Comparison of ENCODE assay signal across 18 cellular contexts in the genomic region with DNA sequence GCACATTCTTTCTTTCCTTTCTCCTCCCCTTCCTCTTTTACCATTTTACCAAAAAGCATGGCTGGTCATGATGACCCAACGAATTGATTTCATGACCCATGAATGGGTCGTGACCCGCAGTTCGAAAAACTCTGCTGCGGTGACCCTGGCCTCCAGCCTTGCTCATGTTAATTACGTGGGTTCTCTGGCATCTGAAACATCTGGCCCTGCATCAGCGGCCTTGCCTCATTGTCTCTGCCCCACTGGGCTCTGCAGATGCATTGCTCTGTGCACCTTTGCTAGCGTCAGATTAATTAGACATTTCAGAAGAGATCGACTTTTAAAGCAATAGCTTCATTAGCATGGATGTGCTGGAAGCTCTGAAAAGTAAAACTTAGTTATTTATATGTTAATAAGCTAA.
A peak's percentile ranks its signal among the peaks of the same experiment; 100 is the strongest.
DNase-seq lines count a peak whose midpoint lies in the region; ATAC-seq, FAIRE-seq and TF ChIP-seq lines count a peak whose summit lies in the region.
"Had no signal": no experiment of that assay in that cellular context is flagged by ENCODE, and none has a peak within 500 bp of the region (broad histone marks: within the 10 kb centered on the region; RNA-seq: fewer than 3 reads in every experiment).

No MANE protein-coding gene starts in this region.

- DNase-seq in H7 (peak; percentile 62), astrocyte (ENCODE audit: low read depth) (peak; percentile 34), iPS DF 4.7 (ENCODE audit: extremely low read depth, low spot score) (peak; percentile 36), mesendoderm (peak; percentile 85), NCI-H2171 (lab: John Stamatoyannopoulos, UW) (no peak), amygdala (lab: John Stamatoyannopoulos, UW) (no peak), Peyer's patch (no peak)
- DNase-seq in stimulated activated effector memory CD8-positive, alpha-beta T cell treated with anti-CD3 and anti-CD28 coated beads, Interleukin-12 subunit alpha, Interleukin-12 subunit beta, amount 100 ng/mL, for 72 hours (ENCODE audit: low spot score in 2 of 2) = no peak
- DNase-seq: Caco-2; CD4-positive, alpha-beta T cell; GF-D8; HFFc6; NCI-H1417 treated with DMSO at 0.1 percent for 48 hours; NCI-H2081; RPMI8226; SIG-M5 had no signal

- no peaks in the 10 kb centered on the region for H4K20me1 ChIP-seq in astrocyte (ENCODE audit: insufficient read depth, low read length)

- no peaks in the 10 kb centered on the region for H3K9me3 Mint-ChIP-seq in astrocyte (ENCODE audit: unreplicated experiment)
- peaks cover 6% of the 10 kb centered on the region for H3K9me3 Mint-ChIP-seq in stimulated activated effector memory CD8-positive, alpha-beta T cell treated with anti-CD3 and anti-CD28 coated beads, Interleukin-12 subunit alpha, Interleukin-12 subunit beta, amount 100 ng/mL, for 72 hours
- H3K9me3 Mint-ChIP-seq: CD4-positive, alpha-beta T cell had no signal

- no peak overlapping the region for H3K4me2 ChIP-seq in astrocyte (ENCODE audit: low read length)
- H3K4me2 ChIP-seq in mesendoderm (ENCODE audit: low read length) = no peak overlapping the region
- H3K4me2 ChIP-seq: KMS-11 had no signal

- H3K36me3 ChIP-seq in H7 (replicated peaks; ENCODE audit: control insufficient read depth, insufficient read depth, low read length) = no peaks in the 10 kb centered on the region
- H3K36me3 ChIP-seq in astrocyte (ENCODE audit: insufficient read depth, low read length) = no peaks in the 10 kb centered on the region
- H3K36me3 ChIP-seq in mesendoderm (ENCODE audit: control insufficient read depth, insufficient read depth, low read length) = no peaks in the 10 kb centered on the region
- H3K36me3 ChIP-seq in Peyer's patch = no peaks in the 10 kb centered on the region

- no peak overlapping the region for H3K27ac ChIP-seq in astrocyte (ENCODE audit: low read depth, low read length)
- no peak overlapping the region for H3K27ac ChIP-seq in mesendoderm (ENCODE audit: low read depth, low read length)
- no peak overlapping the region for H3K27ac ChIP-seq in Peyer's patch
- H3K27ac ChIP-seq: KMS-11 had no signal

- H3K4me3 ChIP-seq in H7 (ENCODE audit: insufficient read depth, low read depth, low read length) (no peak overlapping the region), astrocyte (ENCODE audit: insufficient read depth, low read depth, low read length) (no peak overlapping the region), mesendoderm (ENCODE audit: low read length) (no peak overlapping the region), Peyer's patch (no peak overlapping the region)

- no peak overlapping the region for H3K9ac ChIP-seq in astrocyte (ENCODE audit: low read length)
- H3K9ac ChIP-seq in mesendoderm (ENCODE audit: low read length) = no peak overlapping the region
- H3K9ac ChIP-seq: KMS-11 had no signal

- peaks cover 12% of the 10 kb centered on the region for H3K27me3 Mint-ChIP-seq in astrocyte (ENCODE audit: low read depth, unreplicated experiment)

- no peak overlapping the region for H4K8ac ChIP-seq in mesendoderm (ENCODE audit: low read depth, low read length)

- TF ChIP-seq CTCF in astrocyte (IDR thresholded peaks at IDR 0.05; ENCODE audit: insufficient read depth, low read depth, low read length) = no peak
- no peak for TF ChIP-seq CTCF in Peyer's patch (IDR thresholded peaks at IDR 0.05)

- H3K79me1 ChIP-seq in mesendoderm (ENCODE audit: low read length) = no peaks in the 10 kb centered on the region

- H4K5ac ChIP-seq in mesendoderm (ENCODE audit: low read length) = no peak overlapping the region

- FAIRE-seq in astrocyte (lab: Jason Lieb, UNC) = no peak
- FAIRE-seq: GM12891 had no signal

- no peak overlapping the region for H2BK5ac ChIP-seq in mesendoderm (ENCODE audit: low read length)

- no peak overlapping the region for H2BK15ac ChIP-seq in mesendoderm (replicated peaks; ENCODE audit: low read depth)

- H3K9me3 ChIP-seq in astrocyte (ENCODE audit: insufficient read depth, low read depth, low read length) (peaks cover 11% of the 10 kb centered on the region), Peyer's patch (no peaks in the 10 kb centered on the region)
- H3K9me3 ChIP-seq: Caco-2 had no signal

- H3K27me3 ChIP-seq in H7 (ENCODE audit: control insufficient read depth, insufficient read depth, low read length) (no peaks in the 10 kb centered on the region), astrocyte (ENCODE audit: insufficient read depth, low read length) (no peaks in the 10 kb centered on the region), mesendoderm (ENCODE audit: insufficient read depth, low read length, poor library complexity) (no peaks in the 10 kb centered on the region), Peyer's patch (no peaks in the 10 kb centered on the region)

- H3K4me1 Mint-ChIP-seq in astrocyte (ENCODE audit: low read depth, unreplicated experiment) = peaks cover 17% of the 10 kb centered on the region
- H3K4me1 Mint-ChIP-seq in stimulated activated effector memory CD8-positive, alpha-beta T cell treated with anti-CD3 and anti-CD28 coated beads, Interleukin-12 subunit alpha, Interleukin-12 subunit beta, amount 100 ng/mL, for 72 hours = no peaks in the 10 kb centered on the region

- no peak overlapping the region for H3K4me3 Mint-ChIP-seq in astrocyte (ENCODE audit: unreplicated experiment)
- H3K4me3 Mint-ChIP-seq in stimulated activated effector memory CD8-positive, alpha-beta T cell treated with anti-CD3 and anti-CD28 coated beads, Interleukin-12 subunit alpha, Interleukin-12 subunit beta, amount 100 ng/mL, for 72 hours = no peak overlapping the region
- H3K4me3 Mint-ChIP-seq: CD4-positive, alpha-beta T cell; HFFc6 had no signal

- H3K36me3 Mint-ChIP-seq in astrocyte (ENCODE audit: low read depth, unreplicated experiment) = no peaks in the 10 kb centered on the region
- no peaks in the 10 kb centered on the region for H3K36me3 Mint-ChIP-seq in stimulated activated effector memory CD8-positive, alpha-beta T cell treated with anti-CD3 and anti-CD28 coated beads, Interleukin-12 subunit alpha, Interleukin-12 subunit beta, amount 100 ng/mL, for 72 hours

- no peaks in the 10 kb centered on the region for H3K4me1 ChIP-seq in astrocyte (ENCODE audit: insufficient read depth, low read length)
- H3K4me1 ChIP-seq in mesendoderm (ENCODE audit: control insufficient read depth, low read depth, low read length) = peaks cover 2% of the 10 kb centered on the region
- no peaks in the 10 kb centered on the region for H3K4me1 ChIP-seq in Peyer's patch
- H3K4me1 ChIP-seq: Caco-2 had no signal

- H3K23ac ChIP-seq in mesendoderm (ENCODE audit: low read length) = no peak overlapping the region

- H3K56ac ChIP-seq in mesendoderm (ENCODE audit: low read length) = no peak overlapping the region

- no peak for ATAC-seq in stimulated activated effector memory CD8-positive, alpha-beta T cell treated with anti-CD3 and anti-CD28 coated beads, Interleukin-12 subunit alpha, Interleukin-12 subunit beta, amount 100 ng/mL, for 72 hours

- no peak overlapping the region for H2AK5ac ChIP-seq in mesendoderm (ENCODE audit: low read length)

- H3K18ac ChIP-seq in mesendoderm (ENCODE audit: low read length) = no peak overlapping the region

- no peak overlapping the region for H2BK120ac ChIP-seq in mesendoderm (ENCODE audit: low read depth, low read length)

- H2AFZ ChIP-seq in astrocyte (ENCODE audit: low read depth, low read length) = no peak overlapping the region

- no peak for TF ChIP-seq POLR2A in Peyer's patch (IDR thresholded peaks at IDR 0.05)

- H3K79me2 ChIP-seq in astrocyte (ENCODE audit: insufficient read depth, low read length) (no peaks in the 10 kb centered on the region), mesendoderm (ENCODE audit: control insufficient read depth, insufficient read depth, low read length) (no peaks in the 10 kb centered on the region)

- no CpG with 5 or more reads among the region's 9 CpGs for WGBS in mesendoderm (ENCODE audit: extremely low coverage, insufficient coverage, low lambda C conversion rate)

- no peak overlapping the region for H3K27ac Mint-ChIP-seq in astrocyte (ENCODE audit: unreplicated experiment)
- H3K27ac Mint-ChIP-seq in stimulated activated effector memory CD8-positive, alpha-beta T cell treated with anti-CD3 and anti-CD28 coated beads, Interleukin-12 subunit alpha, Interleukin-12 subunit beta, amount 100 ng/mL, for 72 hours = no peak overlapping the region
- H3K27ac Mint-ChIP-seq: CD4-positive, alpha-beta T cell; HFFc6 had no signal

- no peak overlapping the region for H3K4ac ChIP-seq in mesendoderm (ENCODE audit: low read depth, low read length)

Comparison
In these comparisons a context has a peak if more than half of its experiments do, and no peak if none do; other contexts are left out.
1. DNase-seq: peak in H7 (single experiment), astrocyte (single experiment), iPS DF 4.7 (single experiment) and mesendoderm (single experiment); none in stimulated activated effector memory CD8-positive, alpha-beta T cell treated with anti-CD3 and anti-CD28 coated beads, Interleukin-12 subunit alpha, Interleukin-12 subunit beta, amount 100 ng/mL, for 72 hours (0 of 2), NCI-H2171 (single experiment), amygdala (0 of 56) and Peyer's patch (0 of 3).